In genomic region chr1:61210435-61211012, GRCh38 we compare ENCODE assay signal across 1 cellular context.
TF ChIP-seq lines count a peak whose summit lies in the region.

No MANE protein-coding gene starts in this region.

TF ChIP-seq in HepG2, 621 proteins besides CTCF, POLR2A, EP300 and RAD21 (continued from another document):
- TF ChIP-seq SOX5 (CRISPR knock-in tag; IDR thresholded peaks at IDR 0.05; ENCODE audit: borderline replicate concordance) (no peak), ZNF33B (CRISPR knock-in tag; IDR thresholded peaks at IDR 0.05) (no peak), ZNF557 (CRISPR knock-in tag; IDR thresholded peaks at IDR 0.05) (no peak), ZNF563 (CRISPR knock-in tag; IDR thresholded peaks at IDR 0.05) (no peak), NFKBIZ (CRISPR knock-in tag; IDR thresholded peaks at IDR 0.05) (no peak), TOE1 (CRISPR knock-in tag; IDR thresholded peaks at IDR 0.05) (no peak), SMC3 (IDR thresholded peaks at IDR 0.05; ENCODE audit: low read length) (peak; percentile 11; the same call in 1 of the 2 replicates), ATF7 (IDR thresholded peaks at IDR 0.05) (no peak), ATF7 (CRISPR knock-in tag; IDR thresholded peaks at IDR 0.05) (no peak), ZNF549 (CRISPR knock-in tag; IDR thresholded peaks at IDR 0.05) (no peak)
- TF ChIP-seq, protein P1, sequence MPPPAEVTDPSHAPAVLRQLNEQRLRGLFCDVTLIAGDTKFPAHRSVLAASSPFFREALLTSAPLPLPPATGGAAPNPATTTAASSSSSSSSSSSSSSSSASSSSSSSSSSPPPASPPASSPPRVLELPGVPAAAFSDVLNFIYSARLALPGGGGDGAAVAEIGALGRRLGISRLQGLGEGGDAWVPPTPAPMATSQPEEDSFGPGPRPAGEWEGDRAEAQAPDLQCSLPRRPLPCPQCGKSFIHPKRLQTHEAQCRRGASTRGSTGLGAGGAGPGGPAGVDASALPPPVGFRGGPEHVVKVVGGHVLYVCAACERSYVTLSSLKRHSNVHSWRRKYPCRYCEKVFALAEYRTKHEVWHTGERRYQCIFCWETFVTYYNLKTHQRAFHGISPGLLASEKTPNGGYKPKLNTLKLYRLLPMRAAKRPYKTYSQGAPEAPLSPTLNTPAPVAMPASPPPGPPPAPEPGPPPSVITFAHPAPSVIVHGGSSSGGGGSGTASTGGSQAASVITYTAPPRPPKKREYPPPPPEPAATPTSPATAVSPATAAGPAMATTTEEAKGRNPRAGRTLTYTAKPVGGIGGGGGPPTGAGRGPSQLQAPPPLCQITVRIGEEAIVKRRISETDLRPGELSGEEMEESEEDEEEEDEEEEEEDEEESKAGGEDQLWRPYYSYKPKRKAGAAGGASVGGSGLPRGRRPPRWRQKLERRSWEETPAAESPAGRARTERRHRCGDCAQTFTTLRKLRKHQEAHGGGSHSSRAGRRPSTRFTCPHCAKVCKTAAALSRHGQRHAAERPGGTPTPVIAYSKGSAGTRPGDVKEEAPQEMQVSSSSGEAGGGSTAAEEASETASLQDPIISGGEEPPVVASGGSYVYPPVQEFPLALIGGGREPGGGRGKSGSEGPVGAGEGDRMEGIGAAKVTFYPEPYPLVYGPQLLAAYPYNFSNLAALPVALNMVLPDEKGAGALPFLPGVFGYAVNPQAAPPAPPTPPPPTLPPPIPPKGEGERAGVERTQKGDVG (CRISPR knock-in tag; IDR thresholded peaks at IDR 0.05; ENCODE audit: borderline replicate concordance) = no peak
- TF ChIP-seq, protein P2, sequence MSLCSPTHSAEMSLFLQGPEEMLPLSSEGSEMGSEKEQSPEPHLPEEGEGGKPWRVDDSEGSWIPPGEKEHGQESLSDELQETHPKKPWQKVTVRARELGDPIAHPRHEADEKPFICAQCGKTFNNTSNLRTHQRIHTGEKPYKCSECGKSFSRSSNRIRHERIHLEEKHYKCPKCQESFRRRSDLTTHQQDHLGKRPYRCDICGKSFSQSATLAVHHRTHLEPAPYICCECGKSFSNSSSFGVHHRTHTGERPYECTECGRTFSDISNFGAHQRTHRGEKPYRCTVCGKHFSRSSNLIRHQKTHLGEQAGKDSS (CRISPR knock-in tag; IDR thresholded peaks at IDR 0.05; ENCODE audit: borderline replicate concordance, low read depth) = no peak
- TF ChIP-seq, protein P3, sequence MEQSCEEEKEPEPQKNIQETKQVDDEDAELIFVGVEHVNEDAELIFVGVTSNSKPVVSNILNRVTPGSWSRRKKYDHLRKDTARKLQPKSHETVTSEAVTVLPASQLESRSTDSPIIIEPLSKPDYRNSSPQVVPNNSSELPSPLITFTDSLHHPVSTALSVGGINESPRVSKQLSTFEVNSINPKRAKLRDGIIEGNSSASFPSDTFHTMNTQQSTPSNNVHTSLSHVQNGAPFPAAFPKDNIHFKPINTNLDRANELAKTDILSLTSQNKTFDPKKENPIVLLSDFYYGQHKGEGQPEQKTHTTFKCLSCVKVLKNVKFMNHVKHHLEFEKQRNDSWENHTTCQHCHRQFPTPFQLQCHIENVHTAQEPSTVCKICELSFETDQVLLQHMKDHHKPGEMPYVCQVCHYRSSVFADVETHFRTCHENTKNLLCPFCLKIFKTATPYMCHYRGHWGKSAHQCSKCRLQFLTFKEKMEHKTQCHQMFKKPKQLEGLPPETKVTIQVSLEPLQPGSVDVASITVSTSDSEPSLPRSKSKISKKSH (CRISPR knock-in tag; IDR thresholded peaks at IDR 0.05; ENCODE audit: borderline replicate concordance) = no peak
